ENCODE assay signal across 22 cellular contexts in genomic region chr2:70473101-70473722, GRCh38.
DNase-seq lines count a peak whose midpoint lies in the region; ATAC-seq and TF ChIP-seq lines count a peak whose summit lies in the region.
"Had no signal": no experiment of that assay in that cellular context is flagged by ENCODE, and none has a peak within 500 bp of the region (broad histone marks: within the 10 kb centered on the region; RNA-seq: fewer than 3 reads in every experiment).

No MANE protein-coding gene starts in this region.

- peaks cover 2% of the 10 kb centered on the region for H3K27me3 Mint-ChIP-seq in activated naive CD8-positive, alpha-beta T cell treated with anti-CD3 and anti-CD28 coated beads, Interleukin-2, amount 10 ng/mL, durations not matched to agents 7 days and 5 days
- H3K27me3 Mint-ChIP-seq in activated naive CD8-positive, alpha-beta T cell treated with anti-CD3 and anti-CD28 coated beads, Interleukin-2, amount 50 U/mL, for 24 hours = no peaks in the 10 kb centered on the region
- H3K27me3 Mint-ChIP-seq: activated naive CD8-positive, alpha-beta T cell had no signal

- no peak for DNase-seq in activated naive CD8-positive, alpha-beta T cell treated with anti-CD3 and anti-CD28 coated beads, Interleukin-2, amount 10 ng/mL, durations not matched to agents 7 days and 5 days
- DNase-seq in activated naive CD8-positive, alpha-beta T cell treated with anti-CD3 and anti-CD28 coated beads, Interleukin-2, amount 50 U/mL, for 24 hours = no peak
- DNase-seq in SKM-1 treated with dmso at 0.1 percent for 144 hours (lab: John Stamatoyannopoulos, UW; ENCODE audit: unreplicated experiment) = peak; percentile 22
- no peak for DNase-seq in stimulated activated effector memory CD8-positive, alpha-beta T cell treated with anti-CD3 and anti-CD28 coated beads, Interleukin-12 subunit alpha, Interleukin-12 subunit beta, amount 100 ng/mL, for 72 hours (ENCODE audit: low spot score in 2 of 2)
- DNase-seq in cerebellar cortex (ENCODE audit: low spot score) = no peak
- no peak for DNase-seq in psoas muscle
- DNase-seq: activated CD4-positive, alpha-beta T cell treated with anti-CD3 and anti-CD28 coated beads for 4 hours; activated T-cell treated with anti-CD3 and anti-CD28 coated beads for 4 hours; body of pancreas; EL; foreskin fibroblast; GOT3; PC-9; stimulated activated CD4-positive, alpha-beta T cell treated with anti-CD3 and anti-CD28 coated beads, Interleukin-1b, Interleukin-23, amount 100 ng/mL, for 48 hours; stimulated activated naive CD4-positive, alpha-beta T cell treated with Interleukin-2 at 50 U/mL for 16 hours; T-helper 9 cell; transverse colon had no signal

- no peaks in the 10 kb centered on the region for H3K36me3 ChIP-seq in psoas muscle (ENCODE audit: insufficient read depth in 1 of 2, low read depth in 1 of 2)
- H3K36me3 ChIP-seq: lower lobe of right lung, transverse colon had no signal

- no peaks in the 10 kb centered on the region for H3K9me3 Mint-ChIP-seq in activated naive CD8-positive, alpha-beta T cell treated with anti-CD3 and anti-CD28 coated beads, Interleukin-2, amount 10 ng/mL, durations not matched to agents 7 days and 5 days
- H3K9me3 Mint-ChIP-seq in activated naive CD8-positive, alpha-beta T cell treated with anti-CD3 and anti-CD28 coated beads, Interleukin-2, amount 50 U/mL, for 24 hours = no peaks in the 10 kb centered on the region
- H3K9me3 Mint-ChIP-seq in stimulated activated effector memory CD8-positive, alpha-beta T cell treated with anti-CD3 and anti-CD28 coated beads, Interleukin-12 subunit alpha, Interleukin-12 subunit beta, amount 100 ng/mL, for 72 hours = no peaks in the 10 kb centered on the region

- H3K27ac Mint-ChIP-seq in activated naive CD8-positive, alpha-beta T cell treated with anti-CD3 and anti-CD28 coated beads, Interleukin-2, amount 10 ng/mL, durations not matched to agents 7 days and 5 days = peak overlapping the region; percentile 3
- H3K27ac Mint-ChIP-seq in activated naive CD8-positive, alpha-beta T cell treated with anti-CD3 and anti-CD28 coated beads, Interleukin-2, amount 50 U/mL, for 24 hours = no peak overlapping the region
- H3K27ac Mint-ChIP-seq in stimulated activated effector memory CD8-positive, alpha-beta T cell treated with anti-CD3 and anti-CD28 coated beads, Interleukin-12 subunit alpha, Interleukin-12 subunit beta, amount 100 ng/mL, for 72 hours = peak overlapping the region; percentile 29
- H3K27ac Mint-ChIP-seq: activated naive CD8-positive, alpha-beta T cell had no signal

- no peak overlapping the region for H3K4me3 ChIP-seq in psoas muscle
- H3K4me3 ChIP-seq: body of pancreas, hepatocyte, lower lobe of right lung, PC-9, transverse colon had no signal

- TF ChIP-seq CTCF in psoas muscle (IDR thresholded peaks at IDR 0.05) = no peak

- no peak overlapping the region for H3K27ac ChIP-seq in psoas muscle
- H3K27ac ChIP-seq: body of pancreas, hepatocyte, lower lobe of right lung, PC-9, transverse colon had no signal

- ATAC-seq in activated naive CD8-positive, alpha-beta T cell treated with anti-CD3 and anti-CD28 coated beads, Interleukin-2, amount 10 ng/mL, durations not matched to agents 7 days and 5 days (ENCODE audit: low read depth) = peak; percentile 43
- no peak for ATAC-seq in activated naive CD8-positive, alpha-beta T cell treated with anti-CD3 and anti-CD28 coated beads, Interleukin-2, amount 50 U/mL, for 24 hours
- ATAC-seq in esophagus mucosa (peak; percentile 22), psoas muscle (no peak), GM21423 (IDR thresholded peaks at IDR 0.05; ENCODE audit: unreplicated experiment) (no peak)
- peak; percentile 31 for ATAC-seq in stimulated activated effector memory CD8-positive, alpha-beta T cell treated with anti-CD3 and anti-CD28 coated beads, Interleukin-12 subunit alpha, Interleukin-12 subunit beta, amount 100 ng/mL, for 72 hours
- ATAC-seq: body of pancreas had no signal

- 63 to 71% (median 65%) methylated on average over 7 of the region's 7 CpGs for WGBS in psoas muscle, 3 donors

- H3K36me3 Mint-ChIP-seq in activated naive CD8-positive, alpha-beta T cell treated with anti-CD3 and anti-CD28 coated beads, Interleukin-2, amount 10 ng/mL, durations not matched to agents 7 days and 5 days = peaks cover 4% of the 10 kb centered on the region
- H3K36me3 Mint-ChIP-seq in activated naive CD8-positive, alpha-beta T cell treated with anti-CD3 and anti-CD28 coated beads, Interleukin-2, amount 50 U/mL, for 24 hours (ENCODE audit: low read depth) = no peaks in the 10 kb centered on the region
- H3K36me3 Mint-ChIP-seq in stimulated activated effector memory CD8-positive, alpha-beta T cell treated with anti-CD3 and anti-CD28 coated beads, Interleukin-12 subunit alpha, Interleukin-12 subunit beta, amount 100 ng/mL, for 72 hours = no peaks in the 10 kb centered on the region

- H3K4me1 ChIP-seq in psoas muscle = no peaks in the 10 kb centered on the region
- H3K4me1 ChIP-seq: body of pancreas, lower lobe of right lung had no signal

- POLR2A ChIA-PET in activated naive CD8-positive, alpha-beta T cell treated with anti-CD3 and anti-CD28 coated beads, Interleukin-2, amount 10 ng/mL, durations not matched to agents 7 days and 5 days (lab: Charles Lee) = interaction anchor here (1.5 kb wide), 1 partner anchor 32 kb away, joined by 4 read pairs; no protein-coding TSS in a partner anchor

- H3K4me3 Mint-ChIP-seq in activated naive CD8-positive, alpha-beta T cell treated with anti-CD3 and anti-CD28 coated beads, Interleukin-2, amount 10 ng/mL, durations not matched to agents 7 days and 5 days = peak overlapping the region; percentile 3
- no peak overlapping the region for H3K4me3 Mint-ChIP-seq in activated naive CD8-positive, alpha-beta T cell treated with anti-CD3 and anti-CD28 coated beads, Interleukin-2, amount 50 U/mL, for 24 hours
- no peak overlapping the region for H3K4me3 Mint-ChIP-seq in stimulated activated effector memory CD8-positive, alpha-beta T cell treated with anti-CD3 and anti-CD28 coated beads, Interleukin-12 subunit alpha, Interleukin-12 subunit beta, amount 100 ng/mL, for 72 hours
- H3K4me3 Mint-ChIP-seq: activated naive CD8-positive, alpha-beta T cell had no signal

- H3K4me1 Mint-ChIP-seq in activated naive CD8-positive, alpha-beta T cell treated with anti-CD3 and anti-CD28 coated beads, Interleukin-2, amount 10 ng/mL, durations not matched to agents 7 days and 5 days = peaks cover 30% of the 10 kb centered on the region
- H3K4me1 Mint-ChIP-seq in activated naive CD8-positive, alpha-beta T cell treated with anti-CD3 and anti-CD28 coated beads, Interleukin-2, amount 50 U/mL, for 24 hours = peaks cover 39% of the 10 kb centered on the region
- peaks cover 16% of the 10 kb centered on the region for H3K4me1 Mint-ChIP-seq in stimulated activated effector memory CD8-positive, alpha-beta T cell treated with anti-CD3 and anti-CD28 coated beads, Interleukin-12 subunit alpha, Interleukin-12 subunit beta, amount 100 ng/mL, for 72 hours

- H3K9me3 ChIP-seq in psoas muscle = no peaks in the 10 kb centered on the region
- H3K9me3 ChIP-seq: body of pancreas, lower lobe of right lung, transverse colon had no signal

- intact Hi-C loops in psoas muscle (cut with DNase I) = no loop called here

- peaks cover 0 to 2% (median 0%) of the 10 kb centered on the region in 3 donors for H3K27me3 ChIP-seq in psoas muscle (ENCODE audit: insufficient read depth in 3 of 3, low read length in 2 of 3)
- H3K27me3 ChIP-seq: body of pancreas, hepatocyte, transverse colon had no signal

Comparison
In these comparisons a context has a peak if more than half of its experiments do, and no peak if none do; other contexts are left out.
1. ATAC-seq: peak in activated naive CD8-positive, alpha-beta T cell treated with anti-CD3 and anti-CD28 coated beads, Interleukin-2, amount 10 ng/mL, durations not matched to agents 7 days and 5 days (single experiment), esophagus mucosa (single experiment) and stimulated activated effector memory CD8-positive, alpha-beta T cell treated with anti-CD3 and anti-CD28 coated beads, Interleukin-12 subunit alpha, Interleukin-12 subunit beta, amount 100 ng/mL, for 72 hours (single experiment); none in activated naive CD8-positive, alpha-beta T cell treated with anti-CD3 and anti-CD28 coated beads, Interleukin-2, amount 50 U/mL, for 24 hours (single experiment), psoas muscle (0 of 4) and GM21423 (single experiment).